Comparison of ENCODE assay signal across 1 cellular context in genomic region chr19:50741179-50741933, GRCh38.
TF ChIP-seq lines count a peak whose summit lies in the region.

No MANE protein-coding gene starts in this region.

TF ChIP-seq in K562, 482 proteins besides CTCF, POLR2A, EP300 and RAD21 (continued from another document and continues in another):
- TF ChIP-seq, protein P1, sequence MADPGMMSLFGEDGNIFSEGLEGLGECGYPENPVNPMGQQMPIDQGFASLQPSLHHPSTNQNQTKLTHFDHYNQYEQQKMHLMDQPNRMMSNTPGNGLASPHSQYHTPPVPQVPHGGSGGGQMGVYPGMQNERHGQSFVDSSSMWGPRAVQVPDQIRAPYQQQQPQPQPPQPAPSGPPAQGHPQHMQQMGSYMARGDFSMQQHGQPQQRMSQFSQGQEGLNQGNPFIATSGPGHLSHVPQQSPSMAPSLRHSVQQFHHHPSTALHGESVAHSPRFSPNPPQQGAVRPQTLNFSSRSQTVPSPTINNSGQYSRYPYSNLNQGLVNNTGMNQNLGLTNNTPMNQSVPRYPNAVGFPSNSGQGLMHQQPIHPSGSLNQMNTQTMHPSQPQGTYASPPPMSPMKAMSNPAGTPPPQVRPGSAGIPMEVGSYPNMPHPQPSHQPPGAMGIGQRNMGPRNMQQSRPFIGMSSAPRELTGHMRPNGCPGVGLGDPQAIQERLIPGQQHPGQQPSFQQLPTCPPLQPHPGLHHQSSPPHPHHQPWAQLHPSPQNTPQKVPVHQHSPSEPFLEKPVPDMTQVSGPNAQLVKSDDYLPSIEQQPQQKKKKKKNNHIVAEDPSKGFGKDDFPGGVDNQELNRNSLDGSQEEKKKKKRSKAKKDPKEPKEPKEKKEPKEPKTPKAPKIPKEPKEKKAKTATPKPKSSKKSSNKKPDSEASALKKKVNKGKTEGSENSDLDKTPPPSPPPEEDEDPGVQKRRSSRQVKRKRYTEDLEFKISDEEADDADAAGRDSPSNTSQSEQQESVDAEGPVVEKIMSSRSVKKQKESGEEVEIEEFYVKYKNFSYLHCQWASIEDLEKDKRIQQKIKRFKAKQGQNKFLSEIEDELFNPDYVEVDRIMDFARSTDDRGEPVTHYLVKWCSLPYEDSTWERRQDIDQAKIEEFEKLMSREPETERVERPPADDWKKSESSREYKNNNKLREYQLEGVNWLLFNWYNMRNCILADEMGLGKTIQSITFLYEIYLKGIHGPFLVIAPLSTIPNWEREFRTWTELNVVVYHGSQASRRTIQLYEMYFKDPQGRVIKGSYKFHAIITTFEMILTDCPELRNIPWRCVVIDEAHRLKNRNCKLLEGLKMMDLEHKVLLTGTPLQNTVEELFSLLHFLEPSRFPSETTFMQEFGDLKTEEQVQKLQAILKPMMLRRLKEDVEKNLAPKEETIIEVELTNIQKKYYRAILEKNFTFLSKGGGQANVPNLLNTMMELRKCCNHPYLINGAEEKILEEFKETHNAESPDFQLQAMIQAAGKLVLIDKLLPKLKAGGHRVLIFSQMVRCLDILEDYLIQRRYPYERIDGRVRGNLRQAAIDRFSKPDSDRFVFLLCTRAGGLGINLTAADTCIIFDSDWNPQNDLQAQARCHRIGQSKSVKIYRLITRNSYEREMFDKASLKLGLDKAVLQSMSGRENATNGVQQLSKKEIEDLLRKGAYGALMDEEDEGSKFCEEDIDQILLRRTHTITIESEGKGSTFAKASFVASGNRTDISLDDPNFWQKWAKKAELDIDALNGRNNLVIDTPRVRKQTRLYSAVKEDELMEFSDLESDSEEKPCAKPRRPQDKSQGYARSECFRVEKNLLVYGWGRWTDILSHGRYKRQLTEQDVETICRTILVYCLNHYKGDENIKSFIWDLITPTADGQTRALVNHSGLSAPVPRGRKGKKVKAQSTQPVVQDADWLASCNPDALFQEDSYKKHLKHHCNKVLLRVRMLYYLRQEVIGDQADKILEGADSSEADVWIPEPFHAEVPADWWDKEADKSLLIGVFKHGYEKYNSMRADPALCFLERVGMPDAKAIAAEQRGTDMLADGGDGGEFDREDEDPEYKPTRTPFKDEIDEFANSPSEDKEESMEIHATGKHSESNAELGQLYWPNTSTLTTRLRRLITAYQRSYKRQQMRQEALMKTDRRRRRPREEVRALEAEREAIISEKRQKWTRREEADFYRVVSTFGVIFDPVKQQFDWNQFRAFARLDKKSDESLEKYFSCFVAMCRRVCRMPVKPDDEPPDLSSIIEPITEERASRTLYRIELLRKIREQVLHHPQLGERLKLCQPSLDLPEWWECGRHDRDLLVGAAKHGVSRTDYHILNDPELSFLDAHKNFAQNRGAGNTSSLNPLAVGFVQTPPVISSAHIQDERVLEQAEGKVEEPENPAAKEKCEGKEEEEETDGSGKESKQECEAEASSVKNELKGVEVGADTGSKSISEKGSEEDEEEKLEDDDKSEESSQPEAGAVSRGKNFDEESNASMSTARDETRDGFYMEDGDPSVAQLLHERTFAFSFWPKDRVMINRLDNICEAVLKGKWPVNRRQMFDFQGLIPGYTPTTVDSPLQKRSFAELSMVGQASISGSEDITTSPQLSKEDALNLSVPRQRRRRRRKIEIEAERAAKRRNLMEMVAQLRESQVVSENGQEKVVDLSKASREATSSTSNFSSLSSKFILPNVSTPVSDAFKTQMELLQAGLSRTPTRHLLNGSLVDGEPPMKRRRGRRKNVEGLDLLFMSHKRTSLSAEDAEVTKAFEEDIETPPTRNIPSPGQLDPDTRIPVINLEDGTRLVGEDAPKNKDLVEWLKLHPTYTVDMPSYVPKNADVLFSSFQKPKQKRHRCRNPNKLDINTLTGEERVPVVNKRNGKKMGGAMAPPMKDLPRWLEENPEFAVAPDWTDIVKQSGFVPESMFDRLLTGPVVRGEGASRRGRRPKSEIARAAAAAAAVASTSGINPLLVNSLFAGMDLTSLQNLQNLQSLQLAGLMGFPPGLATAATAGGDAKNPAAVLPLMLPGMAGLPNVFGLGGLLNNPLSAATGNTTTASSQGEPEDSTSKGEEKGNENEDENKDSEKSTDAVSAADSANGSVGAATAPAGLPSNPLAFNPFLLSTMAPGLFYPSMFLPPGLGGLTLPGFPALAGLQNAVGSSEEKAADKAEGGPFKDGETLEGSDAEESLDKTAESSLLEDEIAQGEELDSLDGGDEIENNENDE (IDR thresholded peaks at IDR 0.05; ENCODE audit: low read depth, low read length) = no peak
- TF ChIP-seq ZNF639 (CRISPR knock-in tag; conservative IDR thresholded peaks at IDR 0.05 in 1 of 2, IDR thresholded peaks at IDR 0.05 in 1 of 2) (peak in 1 of 2 experiments; percentile 53; a peak in 2 of 4 replicates), L3MBTL2 (IDR thresholded peaks at IDR 0.05) (no peak), CXXC5 (CRISPR knock-in tag; IDR thresholded peaks at IDR 0.05) (peak; percentile 39), SIRT6 (IDR thresholded peaks at IDR 0.05; ENCODE audit: low read depth, low read length) (no peak), MAZ (CRISPR knock-in tag; conservative IDR thresholded peaks at IDR 0.05 in 1 of 2, IDR thresholded peaks at IDR 0.05 in 1 of 2) (peak; percentile 5 to 58; a peak in 2 of 4 replicates), THAP7 (CRISPR knock-in tag; IDR thresholded peaks at IDR 0.05) (no peak), FOXK1 (CRISPR knock-in tag; IDR thresholded peaks at IDR 0.05; ENCODE audit: borderline replicate concordance) (no peak), SUPT5H (IDR thresholded peaks at IDR 0.05) (no peak), ZFP30 (CRISPR knock-in tag; IDR thresholded peaks at IDR 0.05; ENCODE audit: borderline replicate concordance) (no peak), HSF4 (CRISPR knock-in tag; IDR thresholded peaks at IDR 0.05; ENCODE audit: borderline replicate concordance) (no peak), RREB1 (CRISPR knock-in tag; IDR thresholded peaks at IDR 0.05) (no peak), ZKSCAN1 (IDR thresholded peaks at IDR 0.05; ENCODE audit: low read depth, low read length) (no peak), SMARCA4 (IDR thresholded peaks at IDR 0.05) (peak; percentile 89)
- TF ChIP-seq, protein P2, sequence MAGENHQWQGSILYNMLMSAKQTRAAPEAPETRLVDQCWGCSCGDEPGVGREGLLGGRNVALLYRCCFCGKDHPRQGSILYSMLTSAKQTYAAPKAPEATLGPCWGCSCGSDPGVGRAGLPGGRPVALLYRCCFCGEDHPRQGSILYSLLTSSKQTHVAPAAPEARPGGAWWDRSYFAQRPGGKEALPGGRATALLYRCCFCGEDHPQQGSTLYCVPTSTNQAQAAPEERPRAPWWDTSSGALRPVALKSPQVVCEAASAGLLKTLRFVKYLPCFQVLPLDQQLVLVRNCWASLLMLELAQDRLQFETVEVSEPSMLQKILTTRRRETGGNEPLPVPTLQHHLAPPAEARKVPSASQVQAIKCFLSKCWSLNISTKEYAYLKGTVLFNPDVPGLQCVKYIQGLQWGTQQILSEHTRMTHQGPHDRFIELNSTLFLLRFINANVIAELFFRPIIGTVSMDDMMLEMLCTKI (IDR thresholded peaks at IDR 0.05; ENCODE audit: partially characterized antibody) = no peak
- TF ChIP-seq, protein P3, sequence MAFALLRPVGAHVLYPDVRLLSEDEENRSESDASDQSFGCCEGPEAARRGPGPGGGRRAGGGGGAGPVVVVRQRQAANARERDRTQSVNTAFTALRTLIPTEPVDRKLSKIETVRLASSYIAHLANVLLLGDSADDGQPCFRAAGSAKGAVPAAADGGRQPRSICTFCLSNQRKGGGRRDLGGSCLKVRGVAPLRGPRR (CRISPR knock-in tag; IDR thresholded peaks at IDR 0.05) = no peak
- TF ChIP-seq, protein P4, sequence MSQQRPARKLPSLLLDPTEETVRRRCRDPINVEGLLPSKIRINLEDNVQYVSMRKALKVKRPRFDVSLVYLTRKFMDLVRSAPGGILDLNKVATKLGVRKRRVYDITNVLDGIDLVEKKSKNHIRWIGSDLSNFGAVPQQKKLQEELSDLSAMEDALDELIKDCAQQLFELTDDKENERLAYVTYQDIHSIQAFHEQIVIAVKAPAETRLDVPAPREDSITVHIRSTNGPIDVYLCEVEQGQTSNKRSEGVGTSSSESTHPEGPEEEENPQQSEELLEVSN (IDR thresholded peaks at IDR 0.05; ENCODE audit: borderline replicate concordance in 1 of 2, extremely low read depth in 1 of 2, insufficient read depth in 1 of 2, insufficient read length in 1 of 2, low read depth in 1 of 2, low read length in 1 of 2, poor library complexity in 1 of 2, severe bottlenecking in 1 of 2) = no peak
